ENCODE assay signal across 10 cellular contexts in the genomic region with DNA sequence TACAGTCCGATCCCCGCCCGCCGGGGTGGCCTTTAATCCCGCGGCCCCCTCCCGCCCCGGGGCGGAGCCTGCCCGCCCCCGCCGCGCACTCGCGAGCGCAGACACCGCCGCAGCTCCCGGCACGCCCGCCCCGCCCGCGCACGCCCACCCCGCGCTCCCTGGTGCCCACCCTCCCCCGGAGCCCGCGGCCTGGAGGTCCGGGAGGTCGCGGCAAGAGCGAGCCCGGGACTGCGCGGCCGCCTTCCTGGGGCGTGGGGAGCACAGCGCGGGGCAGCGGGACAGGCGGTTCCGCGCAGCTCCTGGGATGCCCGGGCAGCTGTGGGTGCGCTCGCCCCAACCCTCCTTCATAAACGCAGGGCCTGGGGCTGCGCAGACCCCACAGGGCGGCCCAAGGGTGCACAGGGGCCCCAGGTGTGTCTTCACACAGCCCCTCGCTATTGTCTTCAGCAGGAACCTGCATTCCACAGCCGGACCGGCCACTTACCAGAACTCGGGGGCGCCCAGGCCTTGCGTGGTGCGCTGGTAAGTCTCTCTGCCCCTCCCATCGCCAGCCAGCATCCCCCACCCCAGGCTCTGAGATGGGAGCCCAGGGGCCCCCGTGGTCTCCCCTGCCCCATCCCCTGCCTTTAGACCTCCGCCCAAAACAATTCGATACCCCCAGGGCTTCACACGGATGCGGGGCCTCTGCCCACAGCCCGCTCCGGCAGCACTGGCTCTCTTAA. TPM values are rescaled to one million over a fixed set of nuclear protein-coding genes. Genes with fewer than 3 reads are reported as not detected.
DNase-seq lines count a peak whose midpoint lies in the region; ATAC-seq and TF ChIP-seq lines count a peak whose summit lies in the region.
"Had no signal": no experiment of that assay in that cellular context is flagged by ENCODE, and none has a peak within 500 bp of the region (broad histone marks: within the 10 kb centered on the region; RNA-seq: fewer than 3 reads in every experiment).

Gene SLC9A3 (minus strand): TSS at position 8 of the 722 bp plus-strand sequence.

- H3K4me1 ChIP-seq in ES-I3 (ENCODE audit: insufficient read depth, low read length) (peaks cover 8% of the 10 kb centered on the region; the same call in 1 of the 2 replicates), hepatocyte (ENCODE audit: insufficient read depth) (peaks cover 20% of the 10 kb centered on the region), parathyroid adenoma (no peaks in the 10 kb centered on the region), ovary (ENCODE audit: insufficient read depth) (peaks cover 8% of the 10 kb centered on the region)
- H3K4me1 ChIP-seq: prostate gland had no signal

- CTCF ChIA-PET in T-cell (lab: Charles Lee) = no interaction called here

- no peak for ATAC-seq in T-cell (replicated peaks in 1 of 4)

- intact Hi-C loops in ovary (cut with DNase I) = no loop called here

- no peak for TF ChIP-seq EP300 in ovary (IDR thresholded peaks at IDR 0.05)

- POLR2A ChIA-PET in T-cell (lab: Charles Lee) = no interaction called here

- H3K9ac ChIP-seq in ES-I3 (ENCODE audit: low read depth, low read length) (peak within 1 kb of the TSS; percentile 37; the same call in 1 of the 2 replicates), parathyroid adenoma (no peak within 1 kb of the TSS)

- WGBS in hepatocyte (ENCODE audit: low lambda C conversion rate, missing lambda C conversion rate) = 26% methylated on average over 16 of the region's 66 CpGs
- WGBS in ovary, 3 donors = 4 to 17% (median 7%) methylated on average over 30 to 66 of the region's 66 CpGs

- H3K4me3 Mint-ChIP-seq in T-cell = peak within 1 kb of the TSS; percentile 13 to 75 (median 21)

- no peak for DNase-seq in T-cell
- no peak for DNase-seq in hepatocyte (ENCODE audit: low spot score)
- no peak for DNase-seq in stimulated activated CD4-positive, alpha-beta T cell treated with anti-CD3 and anti-CD28 coated beads, Interleukin-2, amount 100 ng/mL, for 24 hours
- no peak for DNase-seq in ovary
- no peak for DNase-seq in NCI-H1694 treated with DMSO at 0.1 percent for 48 hours (lab: John Stamatoyannopoulos, UW)
- DNase-seq in COLO668 (lab: John Stamatoyannopoulos, UW; ENCODE audit: unreplicated experiment) = no peak
- DNase-seq: amygdala had no signal

- TF ChIP-seq POLR2A in ovary (IDR thresholded peaks at IDR 0.05) = no peak

- H3K27me3 Mint-ChIP-seq in T-cell = peaks cover 48 to 69% of the 10 kb centered on the region in 2 donors

- H3K79me2 ChIP-seq in hepatocyte (no peaks in the 10 kb centered on the region), parathyroid adenoma (no peaks in the 10 kb centered on the region)

- no peak within 1 kb of the TSS for H3K27ac Mint-ChIP-seq in T-cell

- no peaks in the 10 kb centered on the region for H3K36me3 Mint-ChIP-seq in T-cell

- H4K20me1 ChIP-seq in hepatocyte (ENCODE audit: insufficient read depth, poor library complexity, severe bottlenecking) = no peaks in the 10 kb centered on the region

- no peaks in the 10 kb centered on the region for H3K9me2 ChIP-seq in hepatocyte (replicated peaks; ENCODE audit: insufficient read depth)

- H3K27me3 ChIP-seq in hepatocyte (peaks cover 66% of the 10 kb centered on the region), parathyroid adenoma (ENCODE audit: control insufficient read depth, insufficient read depth, low read length) (peaks cover 3% of the 10 kb centered on the region), ovary (no peaks in the 10 kb centered on the region)

- H2AFZ ChIP-seq in hepatocyte (peak within 1 kb of the TSS; percentile 74), parathyroid adenoma (peak within 1 kb of the TSS; percentile 61)

- no peaks in the 10 kb centered on the region for H3K9me3 Mint-ChIP-seq in T-cell

- peak within 1 kb of the TSS; percentile 20 for H3K4me3 ChIP-seq in hepatocyte
- peak within 1 kb of the TSS; percentile 11 for H3K4me3 ChIP-seq in parathyroid adenoma (ENCODE audit: low read depth, low read length)
- H3K4me3 ChIP-seq in ovary = no peak within 1 kb of the TSS

- no peak for TF ChIP-seq CTCF in hepatocyte (IDR thresholded peaks at IDR 0.05; ENCODE audit: poor library complexity)
- TF ChIP-seq CTCF in parathyroid adenoma (IDR thresholded peaks at IDR 0.05) = no peak
- no peak for TF ChIP-seq CTCF in ovary (IDR thresholded peaks at IDR 0.05)

- H3K9me3 ChIP-seq in ES-I3 (ENCODE audit: control insufficient read depth, insufficient read depth, low read length) (no peaks in the 10 kb centered on the region), hepatocyte (ENCODE audit: low read depth) (no peaks in the 10 kb centered on the region), parathyroid adenoma (ENCODE audit: control insufficient read depth, low read length) (no peaks in the 10 kb centered on the region), ovary (no peaks in the 10 kb centered on the region)
- H3K9me3 ChIP-seq: prostate gland had no signal

- H3K27ac ChIP-seq in hepatocyte = no peak within 1 kb of the TSS
- H3K27ac ChIP-seq in parathyroid adenoma = no peak within 1 kb of the TSS
- no peak within 1 kb of the TSS for H3K27ac ChIP-seq in ovary
- H3K27ac ChIP-seq: prostate gland had no signal

- peak within 1 kb of the TSS; percentile 95 for H3K4me2 ChIP-seq in hepatocyte
- H3K4me2 ChIP-seq in parathyroid adenoma (ENCODE audit: low read length) = peak within 1 kb of the TSS; percentile 57

- H3K4me1 Mint-ChIP-seq in T-cell = peaks cover 29 to 40% (median 33%) of the 10 kb centered on the region in 3 donors

- no peaks in the 10 kb centered on the region for H3K36me3 ChIP-seq in ES-I3 (ENCODE audit: insufficient read depth, low read length)
- H3K36me3 ChIP-seq in hepatocyte (replicated peaks; ENCODE audit: insufficient read depth, low read depth) = no peaks in the 10 kb centered on the region
- no peaks in the 10 kb centered on the region for H3K36me3 ChIP-seq in parathyroid adenoma (ENCODE audit: control insufficient read depth, insufficient read depth, low read length)
- H3K36me3 ChIP-seq in ovary = no peaks in the 10 kb centered on the region
- H3K36me3 ChIP-seq: prostate gland had no signal

RNA-seq across cellular contexts. Expression of gene SLC9A3, which starts in this region (rescaled TPM):
- 1 to 10 TPM; 1.9 to 3.5 (median 2.5) TPM for total RNA-seq in T-cell
- total RNA-seq in hepatocyte = 6.7 and 7.4 TPM in 2 replicates
- 4.8 and 5.4 TPM in 2 replicates for polyA plus RNA-seq in hepatocyte
- 1 to 10 TPM; 1.7 to 3.6 (median 2.3) TPM for total RNA-seq in ovary
- 1 to 10 TPM; 1.2 to 1.7 TPM for polyA plus RNA-seq in ovary
